ENCODE assay signal across 1 cellular context in the genomic region with DNA sequence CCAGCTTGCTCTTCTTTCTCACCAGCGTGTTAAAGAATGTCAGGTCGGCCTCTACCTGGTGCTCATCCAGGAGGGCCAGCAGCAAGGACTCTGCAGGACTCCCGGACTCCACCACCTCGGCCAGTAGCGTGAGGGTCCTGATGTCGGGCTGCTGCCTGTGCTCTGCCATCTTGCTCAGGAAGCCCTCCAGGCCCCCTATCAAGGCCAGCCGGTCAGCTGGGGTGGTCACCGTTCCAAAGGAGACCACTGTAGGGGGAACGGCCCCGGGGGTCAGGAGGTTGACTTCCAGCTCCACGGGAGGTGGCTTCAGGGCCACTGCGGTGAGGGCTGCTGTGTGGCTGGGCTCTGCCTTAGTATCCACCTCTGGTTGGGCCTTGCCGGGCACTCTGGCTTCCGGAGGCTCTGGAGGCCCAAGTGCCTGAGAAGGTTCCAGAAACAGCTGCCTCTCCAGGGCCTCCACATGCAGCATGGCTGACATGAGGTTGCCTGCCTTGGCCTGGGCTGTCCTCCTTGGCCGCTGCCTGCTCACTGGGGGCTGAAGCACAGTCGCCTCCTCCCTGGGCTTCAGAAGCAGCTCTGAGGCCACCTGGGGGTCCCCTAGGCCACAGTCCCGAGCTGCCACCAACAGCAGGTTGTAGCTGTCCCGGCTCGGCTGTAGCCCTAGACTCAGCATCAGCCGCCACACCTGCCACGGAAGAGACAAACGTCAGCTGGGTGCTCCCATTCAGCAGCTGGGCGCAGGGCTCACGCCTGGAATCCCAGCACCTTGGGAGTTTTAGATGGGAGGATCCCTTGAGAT.
TF ChIP-seq lines count a peak whose summit lies in the region.

No MANE protein-coding gene starts in this region.

TF ChIP-seq in WTC11, 78 proteins besides CTCF, POLR2A, EP300 and RAD21:
- TF ChIP-seq, protein P1, sequence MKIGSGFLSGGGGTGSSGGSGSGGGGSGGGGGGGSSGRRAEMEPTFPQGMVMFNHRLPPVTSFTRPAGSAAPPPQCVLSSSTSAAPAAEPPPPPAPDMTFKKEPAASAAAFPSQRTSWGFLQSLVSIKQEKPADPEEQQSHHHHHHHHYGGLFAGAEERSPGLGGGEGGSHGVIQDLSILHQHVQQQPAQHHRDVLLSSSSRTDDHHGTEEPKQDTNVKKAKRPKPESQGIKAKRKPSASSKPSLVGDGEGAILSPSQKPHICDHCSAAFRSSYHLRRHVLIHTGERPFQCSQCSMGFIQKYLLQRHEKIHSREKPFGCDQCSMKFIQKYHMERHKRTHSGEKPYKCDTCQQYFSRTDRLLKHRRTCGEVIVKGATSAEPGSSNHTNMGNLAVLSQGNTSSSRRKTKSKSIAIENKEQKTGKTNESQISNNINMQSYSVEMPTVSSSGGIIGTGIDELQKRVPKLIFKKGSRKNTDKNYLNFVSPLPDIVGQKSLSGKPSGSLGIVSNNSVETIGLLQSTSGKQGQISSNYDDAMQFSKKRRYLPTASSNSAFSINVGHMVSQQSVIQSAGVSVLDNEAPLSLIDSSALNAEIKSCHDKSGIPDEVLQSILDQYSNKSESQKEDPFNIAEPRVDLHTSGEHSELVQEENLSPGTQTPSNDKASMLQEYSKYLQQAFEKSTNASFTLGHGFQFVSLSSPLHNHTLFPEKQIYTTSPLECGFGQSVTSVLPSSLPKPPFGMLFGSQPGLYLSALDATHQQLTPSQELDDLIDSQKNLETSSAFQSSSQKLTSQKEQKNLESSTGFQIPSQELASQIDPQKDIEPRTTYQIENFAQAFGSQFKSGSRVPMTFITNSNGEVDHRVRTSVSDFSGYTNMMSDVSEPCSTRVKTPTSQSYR (CRISPR knock-in tag; IDR thresholded peaks at IDR 0.05) = no peak
- TF ChIP-seq ZNF138 (CRISPR knock-in tag; conservative IDR thresholded peaks at IDR 0.05) = no peak
- no peak for TF ChIP-seq ELF4 (CRISPR knock-in tag; IDR thresholded peaks at IDR 0.05; ENCODE audit: low read depth)
- TF ChIP-seq ZBTB21 (CRISPR knock-in tag; IDR thresholded peaks at IDR 0.05; ENCODE audit: borderline replicate concordance) = no peak
- TF ChIP-seq, protein P2, sequence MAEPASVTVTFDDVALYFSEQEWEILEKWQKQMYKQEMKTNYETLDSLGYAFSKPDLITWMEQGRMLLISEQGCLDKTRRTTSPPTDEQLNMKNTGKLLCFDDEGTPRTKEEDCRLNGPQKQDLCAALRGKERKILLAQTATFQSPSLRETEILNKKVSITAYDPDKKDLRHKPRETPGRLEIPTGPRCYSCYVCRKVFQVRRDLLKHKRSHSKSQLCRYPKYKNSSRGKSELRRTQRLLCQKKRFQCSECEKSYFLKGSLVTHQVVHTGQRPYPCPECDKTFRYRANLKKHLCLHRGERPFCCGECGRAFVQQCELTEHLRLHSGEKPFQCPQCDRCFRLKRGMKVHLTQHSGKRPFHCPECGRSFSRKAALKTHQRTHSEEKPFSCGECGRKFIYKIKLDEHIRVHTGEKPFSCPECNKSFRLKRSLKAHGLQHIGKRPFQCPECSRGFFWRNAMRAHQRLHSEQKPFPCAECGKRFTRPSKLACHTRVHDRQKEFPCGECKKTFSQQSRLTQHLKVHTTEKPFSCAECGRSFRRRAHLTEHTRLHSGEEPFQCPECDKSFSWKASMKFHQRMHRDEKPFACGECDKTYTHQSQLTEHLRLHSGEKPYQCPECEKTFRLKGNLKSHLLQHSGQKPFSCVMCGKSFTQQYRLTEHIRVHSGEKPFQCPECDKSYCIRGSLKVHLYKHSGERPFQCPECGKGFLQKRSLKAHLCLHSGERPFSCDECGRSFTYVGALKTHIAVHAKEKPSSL (CRISPR knock-in tag; conservative IDR thresholded peaks at IDR 0.05) = no peak
- TF ChIP-seq MXD4 (CRISPR knock-in tag; IDR thresholded peaks at IDR 0.05; ENCODE audit: borderline replicate concordance) = no peak
- TF ChIP-seq HMGA2 (CRISPR knock-in tag; IDR thresholded peaks at IDR 0.05) = no peak
- no peak for TF ChIP-seq NR1H2 (CRISPR knock-in tag; IDR thresholded peaks at IDR 0.05)
- TF ChIP-seq KAT7 (CRISPR knock-in tag; IDR thresholded peaks at IDR 0.05; ENCODE audit: borderline replicate concordance) = no peak
- TF ChIP-seq PRRX2 (CRISPR knock-in tag; IDR thresholded peaks at IDR 0.05) = no peak
- TF ChIP-seq, protein P3, sequence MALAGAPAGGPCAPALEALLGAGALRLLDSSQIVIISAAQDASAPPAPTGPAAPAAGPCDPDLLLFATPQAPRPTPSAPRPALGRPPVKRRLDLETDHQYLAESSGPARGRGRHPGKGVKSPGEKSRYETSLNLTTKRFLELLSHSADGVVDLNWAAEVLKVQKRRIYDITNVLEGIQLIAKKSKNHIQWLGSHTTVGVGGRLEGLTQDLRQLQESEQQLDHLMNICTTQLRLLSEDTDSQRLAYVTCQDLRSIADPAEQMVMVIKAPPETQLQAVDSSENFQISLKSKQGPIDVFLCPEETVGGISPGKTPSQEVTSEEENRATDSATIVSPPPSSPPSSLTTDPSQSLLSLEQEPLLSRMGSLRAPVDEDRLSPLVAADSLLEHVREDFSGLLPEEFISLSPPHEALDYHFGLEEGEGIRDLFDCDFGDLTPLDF (CRISPR knock-in tag; IDR thresholded peaks at IDR 0.05) = no peak
- TF ChIP-seq, protein P4, sequence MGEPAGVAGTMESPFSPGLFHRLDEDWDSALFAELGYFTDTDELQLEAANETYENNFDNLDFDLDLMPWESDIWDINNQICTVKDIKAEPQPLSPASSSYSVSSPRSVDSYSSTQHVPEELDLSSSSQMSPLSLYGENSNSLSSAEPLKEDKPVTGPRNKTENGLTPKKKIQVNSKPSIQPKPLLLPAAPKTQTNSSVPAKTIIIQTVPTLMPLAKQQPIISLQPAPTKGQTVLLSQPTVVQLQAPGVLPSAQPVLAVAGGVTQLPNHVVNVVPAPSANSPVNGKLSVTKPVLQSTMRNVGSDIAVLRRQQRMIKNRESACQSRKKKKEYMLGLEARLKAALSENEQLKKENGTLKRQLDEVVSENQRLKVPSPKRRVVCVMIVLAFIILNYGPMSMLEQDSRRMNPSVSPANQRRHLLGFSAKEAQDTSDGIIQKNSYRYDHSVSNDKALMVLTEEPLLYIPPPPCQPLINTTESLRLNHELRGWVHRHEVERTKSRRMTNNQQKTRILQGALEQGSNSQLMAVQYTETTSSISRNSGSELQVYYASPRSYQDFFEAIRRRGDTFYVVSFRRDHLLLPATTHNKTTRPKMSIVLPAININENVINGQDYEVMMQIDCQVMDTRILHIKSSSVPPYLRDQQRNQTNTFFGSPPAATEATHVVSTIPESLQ (CRISPR knock-in tag; IDR thresholded peaks at IDR 0.05) = no peak
- TF ChIP-seq, protein P5, sequence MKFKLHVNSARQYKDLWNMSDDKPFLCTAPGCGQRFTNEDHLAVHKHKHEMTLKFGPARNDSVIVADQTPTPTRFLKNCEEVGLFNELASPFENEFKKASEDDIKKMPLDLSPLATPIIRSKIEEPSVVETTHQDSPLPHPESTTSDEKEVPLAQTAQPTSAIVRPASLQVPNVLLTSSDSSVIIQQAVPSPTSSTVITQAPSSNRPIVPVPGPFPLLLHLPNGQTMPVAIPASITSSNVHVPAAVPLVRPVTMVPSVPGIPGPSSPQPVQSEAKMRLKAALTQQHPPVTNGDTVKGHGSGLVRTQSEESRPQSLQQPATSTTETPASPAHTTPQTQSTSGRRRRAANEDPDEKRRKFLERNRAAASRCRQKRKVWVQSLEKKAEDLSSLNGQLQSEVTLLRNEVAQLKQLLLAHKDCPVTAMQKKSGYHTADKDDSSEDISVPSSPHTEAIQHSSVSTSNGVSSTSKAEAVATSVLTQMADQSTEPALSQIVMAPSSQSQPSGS (CRISPR knock-in tag; IDR thresholded peaks at IDR 0.05; ENCODE audit: borderline replicate concordance, low read depth) = no peak
- no peak for TF ChIP-seq EMX1 (CRISPR knock-in tag; IDR thresholded peaks at IDR 0.05)
- TF ChIP-seq, protein P6, sequence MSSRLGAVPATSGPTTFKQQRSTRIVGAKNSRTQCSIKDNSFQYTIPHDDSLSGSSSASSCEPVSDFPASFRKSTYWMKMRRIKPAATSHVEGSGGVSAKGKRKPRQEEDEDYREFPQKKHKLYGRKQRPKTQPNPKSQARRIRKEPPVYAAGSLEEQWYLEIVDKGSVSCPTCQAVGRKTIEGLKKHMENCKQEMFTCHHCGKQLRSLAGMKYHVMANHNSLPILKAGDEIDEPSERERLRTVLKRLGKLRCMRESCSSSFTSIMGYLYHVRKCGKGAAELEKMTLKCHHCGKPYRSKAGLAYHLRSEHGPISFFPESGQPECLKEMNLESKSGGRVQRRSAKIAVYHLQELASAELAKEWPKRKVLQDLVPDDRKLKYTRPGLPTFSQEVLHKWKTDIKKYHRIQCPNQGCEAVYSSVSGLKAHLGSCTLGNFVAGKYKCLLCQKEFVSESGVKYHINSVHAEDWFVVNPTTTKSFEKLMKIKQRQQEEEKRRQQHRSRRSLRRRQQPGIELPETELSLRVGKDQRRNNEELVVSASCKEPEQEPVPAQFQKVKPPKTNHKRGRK (CRISPR knock-in tag; IDR thresholded peaks at IDR 0.05; ENCODE audit: borderline replicate concordance) = no peak
- no peak for TF ChIP-seq ZNF219 (CRISPR knock-in tag; IDR thresholded peaks at IDR 0.05; ENCODE audit: borderline replicate concordance)
- no peak for TF ChIP-seq CREM (CRISPR knock-in tag; IDR thresholded peaks at IDR 0.05)
- TF ChIP-seq, protein P7, sequence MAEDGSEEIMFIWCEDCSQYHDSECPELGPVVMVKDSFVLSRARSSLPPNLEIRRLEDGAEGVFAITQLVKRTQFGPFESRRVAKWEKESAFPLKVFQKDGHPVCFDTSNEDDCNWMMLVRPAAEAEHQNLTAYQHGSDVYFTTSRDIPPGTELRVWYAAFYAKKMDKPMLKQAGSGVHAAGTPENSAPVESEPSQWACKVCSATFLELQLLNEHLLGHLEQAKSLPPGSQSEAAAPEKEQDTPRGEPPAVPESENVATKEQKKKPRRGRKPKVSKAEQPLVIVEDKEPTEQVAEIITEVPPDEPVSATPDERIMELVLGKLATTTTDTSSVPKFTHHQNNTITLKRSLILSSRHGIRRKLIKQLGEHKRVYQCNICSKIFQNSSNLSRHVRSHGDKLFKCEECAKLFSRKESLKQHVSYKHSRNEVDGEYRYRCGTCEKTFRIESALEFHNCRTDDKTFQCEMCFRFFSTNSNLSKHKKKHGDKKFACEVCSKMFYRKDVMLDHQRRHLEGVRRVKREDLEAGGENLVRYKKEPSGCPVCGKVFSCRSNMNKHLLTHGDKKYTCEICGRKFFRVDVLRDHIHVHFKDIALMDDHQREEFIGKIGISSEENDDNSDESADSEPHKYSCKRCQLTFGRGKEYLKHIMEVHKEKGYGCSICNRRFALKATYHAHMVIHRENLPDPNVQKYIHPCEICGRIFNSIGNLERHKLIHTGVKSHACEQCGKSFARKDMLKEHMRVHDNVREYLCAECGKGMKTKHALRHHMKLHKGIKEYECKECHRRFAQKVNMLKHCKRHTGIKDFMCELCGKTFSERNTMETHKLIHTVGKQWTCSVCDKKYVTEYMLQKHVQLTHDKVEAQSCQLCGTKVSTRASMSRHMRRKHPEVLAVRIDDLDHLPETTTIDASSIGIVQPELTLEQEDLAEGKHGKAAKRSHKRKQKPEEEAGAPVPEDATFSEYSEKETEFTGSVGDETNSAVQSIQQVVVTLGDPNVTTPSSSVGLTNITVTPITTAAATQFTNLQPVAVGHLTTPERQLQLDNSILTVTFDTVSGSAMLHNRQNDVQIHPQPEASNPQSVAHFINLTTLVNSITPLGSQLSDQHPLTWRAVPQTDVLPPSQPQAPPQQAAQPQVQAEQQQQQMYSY (CRISPR knock-in tag; IDR thresholded peaks at IDR 0.05) = no peak
- TF ChIP-seq ATF1 (CRISPR knock-in tag; IDR thresholded peaks at IDR 0.05) = no peak
- no peak for TF ChIP-seq MYBL2 (CRISPR knock-in tag; IDR thresholded peaks at IDR 0.05)
